In the genomic region with DNA sequence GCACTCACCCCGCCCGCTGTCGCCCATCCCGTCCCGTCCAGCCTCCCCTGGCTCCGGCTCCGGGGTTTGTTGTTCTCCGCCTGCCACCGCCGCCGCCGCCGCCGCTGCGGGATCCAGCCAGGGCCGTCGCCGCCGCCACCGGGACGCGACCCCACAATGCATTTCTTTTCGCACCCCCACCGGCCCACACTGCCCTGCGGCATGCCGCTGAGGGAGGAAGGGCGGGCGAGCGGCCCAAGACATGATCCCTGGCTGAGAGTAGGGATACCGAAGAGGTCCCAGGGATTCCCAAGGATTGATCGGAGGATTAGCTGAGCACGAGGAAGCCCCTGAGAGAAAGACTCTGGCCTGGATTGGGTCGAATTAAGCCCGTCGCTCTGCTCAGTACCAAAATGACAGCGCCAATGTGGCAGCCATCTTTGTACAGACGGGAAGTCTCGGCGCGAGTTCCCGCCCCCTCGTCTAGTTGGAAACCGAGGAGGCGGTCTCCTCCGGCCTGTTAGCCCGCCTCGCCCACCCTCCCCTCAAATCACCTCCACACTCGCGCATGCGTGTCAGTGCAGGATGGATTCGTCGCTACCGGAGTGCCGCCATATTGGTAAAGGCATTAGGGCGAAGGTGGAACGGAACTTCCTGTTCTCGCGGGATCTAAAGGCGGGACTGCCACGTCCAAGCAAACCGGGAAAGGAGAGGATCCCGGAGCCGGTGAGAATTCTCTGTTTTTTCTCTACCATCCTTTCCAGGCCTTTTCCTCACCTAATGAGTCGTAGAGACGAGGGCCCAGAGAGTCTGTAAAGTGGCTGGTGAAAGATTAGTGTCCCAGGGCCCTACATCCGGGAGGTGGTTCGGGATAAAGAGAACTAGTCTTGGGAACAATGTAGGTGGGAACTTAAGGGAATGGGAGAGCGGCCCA, we compare ENCODE assay signal across 1 cellular context.
A peak's percentile ranks its signal among the peaks of the same experiment; 100 is the strongest.
TF ChIP-seq lines count a peak whose summit lies in the region.

A gene (minus strand): TSS at position 432 of the 913 bp plus-strand sequence. CDS start 189 bp downstream, at position 243.
A gene with protein sequence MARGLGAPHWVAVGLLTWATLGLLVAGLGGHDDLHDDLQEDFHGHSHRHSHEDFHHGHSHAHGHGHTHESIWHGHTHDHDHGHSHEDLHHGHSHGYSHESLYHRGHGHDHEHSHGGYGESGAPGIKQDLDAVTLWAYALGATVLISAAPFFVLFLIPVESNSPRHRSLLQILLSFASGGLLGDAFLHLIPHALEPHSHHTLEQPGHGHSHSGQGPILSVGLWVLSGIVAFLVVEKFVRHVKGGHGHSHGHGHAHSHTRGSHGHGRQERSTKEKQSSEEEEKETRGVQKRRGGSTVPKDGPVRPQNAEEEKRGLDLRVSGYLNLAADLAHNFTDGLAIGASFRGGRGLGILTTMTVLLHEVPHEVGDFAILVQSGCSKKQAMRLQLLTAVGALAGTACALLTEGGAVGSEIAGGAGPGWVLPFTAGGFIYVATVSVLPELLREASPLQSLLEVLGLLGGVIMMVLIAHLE (plus strand): TSS at position 634 of the 913 bp plus-strand sequence. CDS start 379 bp downstream, outside the sequence.

TF ChIP-seq in K562, 482 proteins besides CTCF, POLR2A, EP300 and RAD21 (continued from another document and continues in another):
- TF ChIP-seq, protein P1, sequence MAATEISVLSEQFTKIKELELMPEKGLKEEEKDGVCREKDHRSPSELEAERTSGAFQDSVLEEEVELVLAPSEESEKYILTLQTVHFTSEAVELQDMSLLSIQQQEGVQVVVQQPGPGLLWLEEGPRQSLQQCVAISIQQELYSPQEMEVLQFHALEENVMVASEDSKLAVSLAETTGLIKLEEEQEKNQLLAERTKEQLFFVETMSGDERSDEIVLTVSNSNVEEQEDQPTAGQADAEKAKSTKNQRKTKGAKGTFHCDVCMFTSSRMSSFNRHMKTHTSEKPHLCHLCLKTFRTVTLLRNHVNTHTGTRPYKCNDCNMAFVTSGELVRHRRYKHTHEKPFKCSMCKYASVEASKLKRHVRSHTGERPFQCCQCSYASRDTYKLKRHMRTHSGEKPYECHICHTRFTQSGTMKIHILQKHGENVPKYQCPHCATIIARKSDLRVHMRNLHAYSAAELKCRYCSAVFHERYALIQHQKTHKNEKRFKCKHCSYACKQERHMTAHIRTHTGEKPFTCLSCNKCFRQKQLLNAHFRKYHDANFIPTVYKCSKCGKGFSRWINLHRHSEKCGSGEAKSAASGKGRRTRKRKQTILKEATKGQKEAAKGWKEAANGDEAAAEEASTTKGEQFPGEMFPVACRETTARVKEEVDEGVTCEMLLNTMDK (IDR thresholded peaks at IDR 0.05; ENCODE audit: borderline replicate concordance, insufficient read depth, low read depth, low read length, poor library complexity, severe bottlenecking) = no peak
- no peak for TF ChIP-seq ILK (tag; IDR thresholded peaks at IDR 0.05; ENCODE audit: borderline replicate concordance, low read depth)
- peak; percentile 97 for TF ChIP-seq PHF8 (IDR thresholded peaks at IDR 0.05; ENCODE audit: borderline replicate concordance, low read length)
- TF ChIP-seq CAMTA2 (CRISPR knock-in tag; conservative IDR thresholded peaks at IDR 0.05) = peak; percentile 88; the same call in 1 of the 2 replicates
- TF ChIP-seq HNRNPK (IDR thresholded peaks at IDR 0.05; ENCODE audit: low read depth, low read length, poor library complexity, severe bottlenecking) = peak; percentile 52
- TF ChIP-seq NR4A1 (CRISPR knock-in tag; IDR thresholded peaks at IDR 0.05) = peak; percentile 43; the same call in 1 of the 2 replicates
- peak; percentile 84; the same call in 1 of the 2 replicates for TF ChIP-seq NR4A1 (tag; IDR thresholded peaks at IDR 0.05)
- peak; percentile 98 for TF ChIP-seq NFRKB (IDR thresholded peaks at IDR 0.05; ENCODE audit: low read depth)
- TF ChIP-seq GABPA (tag; conservative IDR thresholded peaks at IDR 0.05; ENCODE audit: low read depth) = peak; percentile 92
- TF ChIP-seq, protein P2, sequence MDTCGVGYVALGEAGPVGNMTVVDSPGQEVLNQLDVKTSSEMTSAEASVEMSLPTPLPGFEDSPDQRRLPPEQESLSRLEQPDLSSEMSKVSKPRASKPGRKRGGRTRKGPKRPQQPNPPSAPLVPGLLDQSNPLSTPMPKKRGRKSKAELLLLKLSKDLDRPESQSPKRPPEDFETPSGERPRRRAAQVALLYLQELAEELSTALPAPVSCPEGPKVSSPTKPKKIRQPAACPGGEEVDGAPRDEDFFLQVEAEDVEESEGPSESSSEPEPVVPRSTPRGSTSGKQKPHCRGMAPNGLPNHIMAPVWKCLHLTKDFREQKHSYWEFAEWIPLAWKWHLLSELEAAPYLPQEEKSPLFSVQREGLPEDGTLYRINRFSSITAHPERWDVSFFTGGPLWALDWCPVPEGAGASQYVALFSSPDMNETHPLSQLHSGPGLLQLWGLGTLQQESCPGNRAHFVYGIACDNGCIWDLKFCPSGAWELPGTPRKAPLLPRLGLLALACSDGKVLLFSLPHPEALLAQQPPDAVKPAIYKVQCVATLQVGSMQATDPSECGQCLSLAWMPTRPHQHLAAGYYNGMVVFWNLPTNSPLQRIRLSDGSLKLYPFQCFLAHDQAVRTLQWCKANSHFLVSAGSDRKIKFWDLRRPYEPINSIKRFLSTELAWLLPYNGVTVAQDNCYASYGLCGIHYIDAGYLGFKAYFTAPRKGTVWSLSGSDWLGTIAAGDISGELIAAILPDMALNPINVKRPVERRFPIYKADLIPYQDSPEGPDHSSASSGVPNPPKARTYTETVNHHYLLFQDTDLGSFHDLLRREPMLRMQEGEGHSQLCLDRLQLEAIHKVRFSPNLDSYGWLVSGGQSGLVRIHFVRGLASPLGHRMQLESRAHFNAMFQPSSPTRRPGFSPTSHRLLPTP (IDR thresholded peaks at IDR 0.05; ENCODE audit: borderline replicate concordance, extremely low read depth, insufficient read length) = no peak
- TF ChIP-seq ZNF444 (CRISPR knock-in tag; IDR thresholded peaks at IDR 0.05) = no peak
- no peak for TF ChIP-seq MIER1 (IDR thresholded peaks at IDR 0.05; ENCODE audit: low read depth)
- no peak for TF ChIP-seq CBX5 (IDR thresholded peaks at IDR 0.05; ENCODE audit: borderline replicate concordance, low read depth)
- 0 out of 2 replicates have a peak, but pooled peaks have one; percentile 20 for TF ChIP-seq ZNF764 (CRISPR knock-in tag; IDR thresholded peaks at IDR 0.05; ENCODE audit: low read depth)
- 0 out of 2 replicates have a peak, but pooled peaks have one; percentile 65 for TF ChIP-seq ZNF57 (CRISPR knock-in tag; IDR thresholded peaks at IDR 0.05)
- TF ChIP-seq XRCC4 (IDR thresholded peaks at IDR 0.05; ENCODE audit: extremely low read depth, insufficient read depth, insufficient read length) = no peak
- no peak for TF ChIP-seq NCOA2 (IDR thresholded peaks at IDR 0.05; ENCODE audit: partially characterized antibody in 2 of 2)
- TF ChIP-seq, protein P3, sequence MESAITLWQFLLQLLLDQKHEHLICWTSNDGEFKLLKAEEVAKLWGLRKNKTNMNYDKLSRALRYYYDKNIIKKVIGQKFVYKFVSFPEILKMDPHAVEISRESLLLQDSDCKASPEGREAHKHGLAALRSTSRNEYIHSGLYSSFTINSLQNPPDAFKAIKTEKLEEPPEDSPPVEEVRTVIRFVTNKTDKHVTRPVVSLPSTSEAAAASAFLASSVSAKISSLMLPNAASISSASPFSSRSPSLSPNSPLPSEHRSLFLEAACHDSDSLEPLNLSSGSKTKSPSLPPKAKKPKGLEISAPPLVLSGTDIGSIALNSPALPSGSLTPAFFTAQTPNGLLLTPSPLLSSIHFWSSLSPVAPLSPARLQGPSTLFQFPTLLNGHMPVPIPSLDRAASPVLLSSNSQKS (CRISPR knock-in tag; IDR thresholded peaks at IDR 0.05) = 0 out of 2 replicates have a peak, but pooled peaks have one; percentile 34
- TF ChIP-seq ELF4 (CRISPR knock-in tag; IDR thresholded peaks at IDR 0.05) = no peak
- 0 out of 2 replicates have a peak, but pooled peaks have one; percentile 27 for TF ChIP-seq DMBX1 (CRISPR knock-in tag; IDR thresholded peaks at IDR 0.05; ENCODE audit: borderline replicate concordance)
- TF ChIP-seq CCNT2 (IDR thresholded peaks at IDR 0.05; ENCODE audit: borderline replicate concordance, extremely low read depth, insufficient read length, low read depth, low read length) = peak; percentile 93
- TF ChIP-seq HNRNPH1 (optimal IDR thresholded peaks at IDR 0.05; ENCODE audit: low read depth, low read length) = no peak
- TF ChIP-seq HIVEP1 (CRISPR knock-in tag; IDR thresholded peaks at IDR 0.05) = no peak; the same call in 1 of the 2 replicates
- TF ChIP-seq, protein P4, sequence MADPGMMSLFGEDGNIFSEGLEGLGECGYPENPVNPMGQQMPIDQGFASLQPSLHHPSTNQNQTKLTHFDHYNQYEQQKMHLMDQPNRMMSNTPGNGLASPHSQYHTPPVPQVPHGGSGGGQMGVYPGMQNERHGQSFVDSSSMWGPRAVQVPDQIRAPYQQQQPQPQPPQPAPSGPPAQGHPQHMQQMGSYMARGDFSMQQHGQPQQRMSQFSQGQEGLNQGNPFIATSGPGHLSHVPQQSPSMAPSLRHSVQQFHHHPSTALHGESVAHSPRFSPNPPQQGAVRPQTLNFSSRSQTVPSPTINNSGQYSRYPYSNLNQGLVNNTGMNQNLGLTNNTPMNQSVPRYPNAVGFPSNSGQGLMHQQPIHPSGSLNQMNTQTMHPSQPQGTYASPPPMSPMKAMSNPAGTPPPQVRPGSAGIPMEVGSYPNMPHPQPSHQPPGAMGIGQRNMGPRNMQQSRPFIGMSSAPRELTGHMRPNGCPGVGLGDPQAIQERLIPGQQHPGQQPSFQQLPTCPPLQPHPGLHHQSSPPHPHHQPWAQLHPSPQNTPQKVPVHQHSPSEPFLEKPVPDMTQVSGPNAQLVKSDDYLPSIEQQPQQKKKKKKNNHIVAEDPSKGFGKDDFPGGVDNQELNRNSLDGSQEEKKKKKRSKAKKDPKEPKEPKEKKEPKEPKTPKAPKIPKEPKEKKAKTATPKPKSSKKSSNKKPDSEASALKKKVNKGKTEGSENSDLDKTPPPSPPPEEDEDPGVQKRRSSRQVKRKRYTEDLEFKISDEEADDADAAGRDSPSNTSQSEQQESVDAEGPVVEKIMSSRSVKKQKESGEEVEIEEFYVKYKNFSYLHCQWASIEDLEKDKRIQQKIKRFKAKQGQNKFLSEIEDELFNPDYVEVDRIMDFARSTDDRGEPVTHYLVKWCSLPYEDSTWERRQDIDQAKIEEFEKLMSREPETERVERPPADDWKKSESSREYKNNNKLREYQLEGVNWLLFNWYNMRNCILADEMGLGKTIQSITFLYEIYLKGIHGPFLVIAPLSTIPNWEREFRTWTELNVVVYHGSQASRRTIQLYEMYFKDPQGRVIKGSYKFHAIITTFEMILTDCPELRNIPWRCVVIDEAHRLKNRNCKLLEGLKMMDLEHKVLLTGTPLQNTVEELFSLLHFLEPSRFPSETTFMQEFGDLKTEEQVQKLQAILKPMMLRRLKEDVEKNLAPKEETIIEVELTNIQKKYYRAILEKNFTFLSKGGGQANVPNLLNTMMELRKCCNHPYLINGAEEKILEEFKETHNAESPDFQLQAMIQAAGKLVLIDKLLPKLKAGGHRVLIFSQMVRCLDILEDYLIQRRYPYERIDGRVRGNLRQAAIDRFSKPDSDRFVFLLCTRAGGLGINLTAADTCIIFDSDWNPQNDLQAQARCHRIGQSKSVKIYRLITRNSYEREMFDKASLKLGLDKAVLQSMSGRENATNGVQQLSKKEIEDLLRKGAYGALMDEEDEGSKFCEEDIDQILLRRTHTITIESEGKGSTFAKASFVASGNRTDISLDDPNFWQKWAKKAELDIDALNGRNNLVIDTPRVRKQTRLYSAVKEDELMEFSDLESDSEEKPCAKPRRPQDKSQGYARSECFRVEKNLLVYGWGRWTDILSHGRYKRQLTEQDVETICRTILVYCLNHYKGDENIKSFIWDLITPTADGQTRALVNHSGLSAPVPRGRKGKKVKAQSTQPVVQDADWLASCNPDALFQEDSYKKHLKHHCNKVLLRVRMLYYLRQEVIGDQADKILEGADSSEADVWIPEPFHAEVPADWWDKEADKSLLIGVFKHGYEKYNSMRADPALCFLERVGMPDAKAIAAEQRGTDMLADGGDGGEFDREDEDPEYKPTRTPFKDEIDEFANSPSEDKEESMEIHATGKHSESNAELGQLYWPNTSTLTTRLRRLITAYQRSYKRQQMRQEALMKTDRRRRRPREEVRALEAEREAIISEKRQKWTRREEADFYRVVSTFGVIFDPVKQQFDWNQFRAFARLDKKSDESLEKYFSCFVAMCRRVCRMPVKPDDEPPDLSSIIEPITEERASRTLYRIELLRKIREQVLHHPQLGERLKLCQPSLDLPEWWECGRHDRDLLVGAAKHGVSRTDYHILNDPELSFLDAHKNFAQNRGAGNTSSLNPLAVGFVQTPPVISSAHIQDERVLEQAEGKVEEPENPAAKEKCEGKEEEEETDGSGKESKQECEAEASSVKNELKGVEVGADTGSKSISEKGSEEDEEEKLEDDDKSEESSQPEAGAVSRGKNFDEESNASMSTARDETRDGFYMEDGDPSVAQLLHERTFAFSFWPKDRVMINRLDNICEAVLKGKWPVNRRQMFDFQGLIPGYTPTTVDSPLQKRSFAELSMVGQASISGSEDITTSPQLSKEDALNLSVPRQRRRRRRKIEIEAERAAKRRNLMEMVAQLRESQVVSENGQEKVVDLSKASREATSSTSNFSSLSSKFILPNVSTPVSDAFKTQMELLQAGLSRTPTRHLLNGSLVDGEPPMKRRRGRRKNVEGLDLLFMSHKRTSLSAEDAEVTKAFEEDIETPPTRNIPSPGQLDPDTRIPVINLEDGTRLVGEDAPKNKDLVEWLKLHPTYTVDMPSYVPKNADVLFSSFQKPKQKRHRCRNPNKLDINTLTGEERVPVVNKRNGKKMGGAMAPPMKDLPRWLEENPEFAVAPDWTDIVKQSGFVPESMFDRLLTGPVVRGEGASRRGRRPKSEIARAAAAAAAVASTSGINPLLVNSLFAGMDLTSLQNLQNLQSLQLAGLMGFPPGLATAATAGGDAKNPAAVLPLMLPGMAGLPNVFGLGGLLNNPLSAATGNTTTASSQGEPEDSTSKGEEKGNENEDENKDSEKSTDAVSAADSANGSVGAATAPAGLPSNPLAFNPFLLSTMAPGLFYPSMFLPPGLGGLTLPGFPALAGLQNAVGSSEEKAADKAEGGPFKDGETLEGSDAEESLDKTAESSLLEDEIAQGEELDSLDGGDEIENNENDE (IDR thresholded peaks at IDR 0.05; ENCODE audit: low read depth, low read length) = no peak
- TF ChIP-seq RB1 (IDR thresholded peaks at IDR 0.05; ENCODE audit: low read depth) = peak; percentile 71
- no peak for TF ChIP-seq SMARCA5 (IDR thresholded peaks at IDR 0.05)
- TF ChIP-seq BDP1 (IDR thresholded peaks at IDR 0.05; ENCODE audit: insufficient read depth, insufficient read length) = no peak
- TF ChIP-seq, protein P5, sequence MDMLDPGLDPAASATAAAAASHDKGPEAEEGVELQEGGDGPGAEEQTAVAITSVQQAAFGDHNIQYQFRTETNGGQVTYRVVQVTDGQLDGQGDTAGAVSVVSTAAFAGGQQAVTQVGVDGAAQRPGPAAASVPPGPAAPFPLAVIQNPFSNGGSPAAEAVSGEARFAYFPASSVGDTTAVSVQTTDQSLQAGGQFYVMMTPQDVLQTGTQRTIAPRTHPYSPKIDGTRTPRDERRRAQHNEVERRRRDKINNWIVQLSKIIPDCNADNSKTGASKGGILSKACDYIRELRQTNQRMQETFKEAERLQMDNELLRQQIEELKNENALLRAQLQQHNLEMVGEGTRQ (CRISPR knock-in tag; IDR thresholded peaks at IDR 0.05) = no peak
- peak; percentile 89 for TF ChIP-seq NR2C2 (CRISPR knock-in tag; IDR thresholded peaks at IDR 0.05)
- TF ChIP-seq NR2C2 (tag; IDR thresholded peaks at IDR 0.05) = peak; percentile 98
- peak; percentile 48; the same call in 1 of the 2 replicates for TF ChIP-seq ZNF263 (CRISPR knock-in tag; IDR thresholded peaks at IDR 0.05; ENCODE audit: borderline replicate concordance)
